Comparison of ENCODE assay signal across 30 cellular contexts in the genomic region with DNA sequence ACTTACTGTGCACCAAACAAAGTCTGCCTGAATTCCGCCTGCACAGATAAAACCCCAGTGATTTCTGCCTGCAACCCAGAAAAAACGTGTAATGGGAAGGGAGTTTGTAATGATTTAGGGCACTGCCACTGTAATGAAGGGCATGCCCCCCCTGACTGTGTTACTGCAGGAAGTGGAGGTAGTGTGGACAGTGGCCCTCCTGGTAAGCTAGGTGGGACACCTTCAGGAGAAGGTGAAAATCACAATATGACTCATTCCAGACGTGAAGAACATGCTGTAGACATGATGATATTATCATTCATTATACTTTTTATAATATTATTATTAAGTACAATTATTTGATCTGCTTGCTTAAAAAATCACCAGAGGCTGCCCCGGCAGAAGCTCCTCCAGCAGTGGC.
"Had no signal": no experiment of that assay in that cellular context is flagged by ENCODE, and none has a peak within 500 bp of the region (broad histone marks: within the 10 kb centered on the region; RNA-seq: fewer than 3 reads in every experiment).

No MANE protein-coding gene starts in this region.

- H3K9me3 ChIP-seq: adrenal gland, pancreas, prostate gland, sigmoid colon, stomach, thyroid gland, upper lobe of left lung, vagina had no signal

- H3K27me3 ChIP-seq: adrenal gland, heart left ventricle, pancreas, sigmoid colon, stomach, thyroid gland, upper lobe of left lung, vagina had no signal

- H3K9me3 Mint-ChIP-seq: activated CD4-positive, alpha-beta T cell treated with anti-CD3 and anti-CD28 coated beads, Interleukin-2, amount 10 ng/mL, durations not matched to agents 7 days and 5 days had no signal

- DNase-seq: activated CD4-positive, alpha-beta T cell treated with anti-CD3 and anti-CD28 coated beads, Interleukin-2, amount 10 ng/mL, durations not matched to agents 7 days and 5 days; activated CD4-positive, CD25-positive, alpha-beta regulatory T cell treated with anti-CD3 and anti-CD28 coated beads, Interleukin-2, amount 50 U/mL, for 72 hours; activated effector memory CD4-positive, alpha-beta T cell treated with anti-CD3 and anti-CD28 coated beads, Interleukin-2, amount 50 U/mL, for 16 hours; activated naive CD4-positive, alpha-beta T cell treated with anti-CD3 and anti-CD28 coated beads for 36 hours; activated naive CD8-positive, alpha-beta T cell treated with anti-CD3 and anti-CD28 coated beads for 36 hours; adrenal gland; aorta; cortex of kidney; effector memory CD8-positive, alpha-beta T cell; heart left ventricle; hypothalamus; immature natural killer cell; kidney; midbrain; naive thymus-derived CD4-positive, alpha-beta T cell; pancreas; retina; sigmoid colon; small intestine; stimulated activated CD4-positive, alpha-beta T cell treated with anti-CD3 and anti-CD28 coated beads, Interleukin-4, amount 100 ng/mL, for 4 hours; stimulated activated CD8-positive, alpha-beta memory T cell treated with anti-CD3 and anti-CD28 coated beads, Interleukin-4, amount 100 ng/mL, for 48 hours; stimulated activated naive B cell treated with anti-CD40 and anti-IgM and Interleukin-4, amounts not matched to agents 10 μg/mL and 1 μg/mL and 100 μg/mL, for 72 hours; stomach; T-helper 2 cell; thyroid gland; upper lobe of left lung had no signal

- H3K4me3 ChIP-seq: adrenal gland, heart left ventricle, pancreas, prostate gland, sigmoid colon, stomach, thyroid gland, upper lobe of left lung, vagina had no signal

- H3K4me1 ChIP-seq: adrenal gland, heart left ventricle, pancreas, prostate gland, sigmoid colon, stomach, thyroid gland, upper lobe of left lung, vagina had no signal

- H3K27me3 Mint-ChIP-seq: activated CD4-positive, alpha-beta T cell treated with anti-CD3 and anti-CD28 coated beads, Interleukin-2, amount 10 ng/mL, durations not matched to agents 7 days and 5 days; activated naive CD8-positive, alpha-beta T cell treated with anti-CD3 and anti-CD28 coated beads for 36 hours; brain; effector memory CD8-positive, alpha-beta T cell; naive thymus-derived CD4-positive, alpha-beta T cell; stimulated activated naive B cell treated with anti-CD40 and anti-IgM and Interleukin-4, amounts not matched to agents 10 μg/mL and 1 μg/mL and 100 μg/mL, for 72 hours had no signal

- H3K4me3 Mint-ChIP-seq: activated CD4-positive, alpha-beta T cell treated with anti-CD3 and anti-CD28 coated beads, Interleukin-2, amount 10 ng/mL, durations not matched to agents 7 days and 5 days; activated naive CD4-positive, alpha-beta T cell treated with anti-CD3 and anti-CD28 coated beads for 36 hours; activated naive CD8-positive, alpha-beta T cell treated with anti-CD3 and anti-CD28 coated beads for 36 hours; brain; effector memory CD8-positive, alpha-beta T cell; immature natural killer cell; naive thymus-derived CD4-positive, alpha-beta T cell; stimulated activated naive B cell treated with anti-CD40 and anti-IgM and Interleukin-4, amounts not matched to agents 10 μg/mL and 1 μg/mL and 100 μg/mL, for 72 hours had no signal

- H3K27ac ChIP-seq: adrenal gland, heart left ventricle, pancreas, prostate gland, sigmoid colon, stomach, thyroid gland, upper lobe of left lung, vagina had no signal

- FAIRE-seq: endothelial cell of umbilical vein, kidney, pancreas, small intestine had no signal

- H3K4me1 Mint-ChIP-seq: activated CD4-positive, alpha-beta T cell treated with anti-CD3 and anti-CD28 coated beads, Interleukin-2, amount 10 ng/mL, durations not matched to agents 7 days and 5 days; activated naive CD8-positive, alpha-beta T cell treated with anti-CD3 and anti-CD28 coated beads for 36 hours; brain; immature natural killer cell had no signal

- H3K36me3 ChIP-seq: adrenal gland, pancreas, prostate gland, thyroid gland, vagina had no signal

- ATAC-seq: effector memory CD8-positive, alpha-beta T cell; heart left ventricle; naive thymus-derived CD4-positive, alpha-beta T cell; pancreas; stimulated activated naive B cell treated with anti-CD40 and anti-IgM and Interleukin-4, amounts not matched to agents 10 μg/mL and 1 μg/mL and 100 μg/mL, for 72 hours had no signal

- H3K27ac Mint-ChIP-seq: activated CD4-positive, alpha-beta T cell treated with anti-CD3 and anti-CD28 coated beads, Interleukin-2, amount 10 ng/mL, durations not matched to agents 7 days and 5 days; activated naive CD4-positive, alpha-beta T cell treated with anti-CD3 and anti-CD28 coated beads for 36 hours; activated naive CD8-positive, alpha-beta T cell treated with anti-CD3 and anti-CD28 coated beads for 36 hours; immature natural killer cell; stimulated activated naive B cell treated with anti-CD40 and anti-IgM and Interleukin-4, amounts not matched to agents 10 μg/mL and 1 μg/mL and 100 μg/mL, for 72 hours had no signal
